8 cellular contexts compared by ENCODE assay signal in genomic region chr10:27742926-27743735, GRCh38. TPM values are rescaled to one million over a fixed set of nuclear protein-coding genes. Genes with fewer than 3 reads are reported as not detected.
DNase-seq lines count a peak whose midpoint lies in the region; ATAC-seq and TF ChIP-seq lines count a peak whose summit lies in the region.

No MANE protein-coding gene starts in this region.

- no peak overlapping the region for H3K4ac ChIP-seq in neuronal stem cell (ENCODE audit: low read length)

- peak overlapping the region; percentile 48 for H3K18ac ChIP-seq in neuronal stem cell (ENCODE audit: low read length)

- H3K23ac ChIP-seq in neuronal stem cell (ENCODE audit: low read depth, low read length, poor library complexity) = peak overlapping the region; percentile 95

- H4K8ac ChIP-seq in neuronal stem cell (ENCODE audit: low read depth, low read length) = no peak overlapping the region

- H2BK12ac ChIP-seq in neuronal stem cell (ENCODE audit: low read length) = no peak overlapping the region

- H3K9me3 ChIP-seq in neuronal stem cell (replicated peaks in 1 of 2; ENCODE audit: control insufficient read depth in 2 of 2, insufficient read depth in 1 of 2, low read depth in 1 of 2, low read length in 2 of 2) (peaks cover 0 to 7% of the 10 kb centered on the region in 2 donors), Karpas-422 (ENCODE audit: low read length) (no peaks in the 10 kb centered on the region; the same call in 1 of the 2 replicates)

- H3K9me2 ChIP-seq in Karpas-422 (replicated peaks; ENCODE audit: insufficient read depth, low read length) = no peaks in the 10 kb centered on the region

- H3K79me1 ChIP-seq in neuronal stem cell (ENCODE audit: low read depth, low read length) = no peaks in the 10 kb centered on the region

- H3K36me3 Mint-ChIP-seq in activated T-cell treated with anti-CD3 and anti-CD28 coated beads, Interleukin-2, amount 50 U/mL, for 4 hours (ENCODE audit: insufficient read depth) = no peaks in the 10 kb centered on the region

- H3K27me3 ChIP-seq in neuronal stem cell (ENCODE audit: control insufficient read depth in 3 of 3, insufficient read depth in 3 of 3, low read depth in 1 of 3, low read length in 3 of 3) = peaks cover 45 to 87% (median 73%) of the 10 kb centered on the region in 3 experiments
- H3K27me3 ChIP-seq in Karpas-422 (ENCODE audit: low read length) = no peaks in the 10 kb centered on the region

- no peak for TF ChIP-seq CTCF in fibroblast of pulmonary artery (IDR thresholded peaks at IDR 0.05; ENCODE audit: low read length, missing control alignments)

- H4K91ac ChIP-seq in neuronal stem cell (ENCODE audit: low read depth, low read length, poor library complexity) = no peak overlapping the region

- H3K9ac ChIP-seq in neuronal stem cell (ENCODE audit: low read depth, low read length, poor library complexity) = no peak overlapping the region
- no peak overlapping the region for H3K9ac ChIP-seq in Karpas-422 (ENCODE audit: low read length)

- H3K4me2 ChIP-seq in neuronal stem cell (ENCODE audit: insufficient read depth, low read length, poor library complexity, severe bottlenecking) (peak overlapping the region; percentile 94), Karpas-422 (ENCODE audit: low read depth, low read length, poor library complexity, severe bottlenecking) (no peak overlapping the region)

- no peaks in the 10 kb centered on the region for H3K36me3 ChIP-seq in neuronal stem cell (replicated peaks in 1 of 2; ENCODE audit: control insufficient read depth in 2 of 2, insufficient read depth in 2 of 2, low read length in 2 of 2)
- no peaks in the 10 kb centered on the region for H3K36me3 ChIP-seq in Karpas-422 (ENCODE audit: insufficient read depth, low read length)

- H2AK5ac ChIP-seq in neuronal stem cell (ENCODE audit: low read depth, low read length) = no peak overlapping the region

- peak in 1 of 2 donors; percentile 23 for ATAC-seq in activated T-cell treated with anti-CD3 and anti-CD28 coated beads, Interleukin-2, amount 50 U/mL, for 4 hours
- no peak for ATAC-seq in HG03457 (IDR thresholded peaks at IDR 0.05; ENCODE audit: unreplicated experiment)

- H3K27ac ChIP-seq in neuronal stem cell (replicated peaks; ENCODE audit: low read length) (no peak overlapping the region), Karpas-422 (ENCODE audit: low read length) (no peak overlapping the region)

- H3K4me3 ChIP-seq in fibroblast of pulmonary artery (replicated peaks; ENCODE audit: low read depth, low read length) (peak overlapping the region; percentile 56), neuronal stem cell (ENCODE audit: low read length in 2 of 2) (peak overlapping the region; percentile 56 to 90), Karpas-422 (ENCODE audit: low read length) (no peak overlapping the region)

- no CpG with 5 or more reads among the region's 67 CpGs for WGBS in neuronal stem cell (ENCODE audit: extremely low coverage in 2 of 2, insufficient read length in 2 of 2, insufficient replicate concordance in 1 of 2), 2 donors

- H3K14ac ChIP-seq in neuronal stem cell (ENCODE audit: low read length) = no peak overlapping the region

- DNase-seq in activated CD4-positive, CD25-positive, alpha-beta regulatory T cell treated with anti-CD3 and anti-CD28 coated beads, Interleukin-2, amount 50 U/mL, for 72 hours = peak; percentile 48
- no peak for DNase-seq in activated CD4-positive, CD25-positive, alpha-beta regulatory T cell (lab: John Stamatoyannopoulos, UW)
- peak; percentile 17 for DNase-seq in activated T-cell treated with anti-CD3 and anti-CD28 coated beads, Interleukin-2, amount 50 U/mL, for 4 hours
- peak; percentile 13 for DNase-seq in fibroblast of pulmonary artery (ENCODE audit: low read depth)
- DNase-seq in neuronal stem cell (ENCODE audit: low spot score) = no peak
- no peak for DNase-seq in Karpas-422
- no peak for DNase-seq in HCEC 1CT

- H4K20me1 ChIP-seq in Karpas-422 (ENCODE audit: insufficient read depth, low read depth, low read length) = no peaks in the 10 kb centered on the region

- H2AFZ ChIP-seq in neuronal stem cell (ENCODE audit: low read length) (peak overlapping the region; percentile 96), Karpas-422 (ENCODE audit: low read length) (no peak overlapping the region)

- no peak overlapping the region for H2BK120ac ChIP-seq in neuronal stem cell (ENCODE audit: low read depth, low read length)

- H2BK5ac ChIP-seq in neuronal stem cell (ENCODE audit: low read length) = no peak overlapping the region

- peaks cover 55% of the 10 kb centered on the region for H3K27me3 Mint-ChIP-seq in activated T-cell treated with anti-CD3 and anti-CD28 coated beads, Interleukin-2, amount 50 U/mL, for 4 hours (ENCODE audit: low read depth)

- peak overlapping the region; percentile 81 for H3K4me3 Mint-ChIP-seq in activated T-cell treated with anti-CD3 and anti-CD28 coated beads, Interleukin-2, amount 50 U/mL, for 4 hours

- H2BK15ac ChIP-seq in neuronal stem cell (ENCODE audit: low read length) = no peak overlapping the region

- peaks cover 40% of the 10 kb centered on the region for H3K4me1 Mint-ChIP-seq in activated T-cell treated with anti-CD3 and anti-CD28 coated beads, Interleukin-2, amount 50 U/mL, for 4 hours (ENCODE audit: low read depth)

- H3K4me1 ChIP-seq in neuronal stem cell (ENCODE audit: control insufficient read depth in 2 of 2, insufficient read depth in 1 of 2, low read depth in 1 of 2, low read length in 2 of 2) (peaks cover 17 to 18% of the 10 kb centered on the region in 2 donors), Karpas-422 (ENCODE audit: low read length) (no peaks in the 10 kb centered on the region)

- no peaks in the 10 kb centered on the region for H3K79me2 ChIP-seq in Karpas-422 (ENCODE audit: low read length)

- H3K9me3 Mint-ChIP-seq in activated T-cell treated with anti-CD3 and anti-CD28 coated beads, Interleukin-2, amount 50 U/mL, for 4 hours = no peaks in the 10 kb centered on the region

RNA-seq across cellular contexts. Expression of gene MKX, which starts 2.5 kb away (rescaled TPM):
- total RNA-seq in activated T-cell treated with anti-CD3 and anti-CD28 coated beads, Interleukin-2, amount 50 U/mL, for 4 hours = under 1 TPM; 0.37 to 0.95 (median 0.38) TPM
- 0.03 TPM for polyA plus RNA-seq in neuronal stem cell (2013, experiment 1 of 2)
- polyA plus RNA-seq in neuronal stem cell (2013, experiment 2 of 2) = 0.03 TPM
- not detected in 2 replicates for total RNA-seq in Karpas-422 (2014; rRNA removed; shearing (Covaris generic); ENCODE audit: low replicate concordance)

Comparison
In these comparisons a context has a peak if more than half of its experiments do, and no peak if none do; other contexts are left out.
1. DNase-seq: peak in activated CD4-positive, CD25-positive, alpha-beta regulatory T cell treated with anti-CD3 and anti-CD28 coated beads, Interleukin-2, amount 50 U/mL, for 72 hours (single experiment), activated T-cell treated with anti-CD3 and anti-CD28 coated beads, Interleukin-2, amount 50 U/mL, for 4 hours (single experiment) and fibroblast of pulmonary artery (single experiment); none in activated CD4-positive, CD25-positive, alpha-beta regulatory T cell (0 of 4), neuronal stem cell (single experiment), Karpas-422 (single experiment) and HCEC 1CT (single experiment).